ENCODE assay signal across 10 cellular contexts in genomic region chr5:151107738-151108520, GRCh38. TPM values are rescaled to one million over a fixed set of nuclear protein-coding genes. Genes with fewer than 3 reads are reported as not detected.
DNase-seq lines count a peak whose midpoint lies in the region; ATAC-seq and TF ChIP-seq lines count a peak whose summit lies in the region.
"Had no signal": no experiment of that assay in that cellular context is flagged by ENCODE, and none has a peak within 500 bp of the region (broad histone marks: within the 10 kb centered on the region; RNA-seq: fewer than 3 reads in every experiment).

No MANE protein-coding gene starts in this region.

- TF ChIP-seq EP300 in stomach (IDR thresholded peaks at IDR 0.05): peak; percentile 6

- DNase-seq in GM23338 (ENCODE audit: low spot score): no peak
- DNase-seq in cardiac fibroblast (ENCODE audit: low read depth in 2 of 2): peak; percentile 39 to 75
- peak; percentile 45 for DNase-seq in kidney tubule cell (ENCODE audit: low spot score)
- peak; percentile 83 for DNase-seq in stomach
- DNase-seq in GM13977 (ENCODE audit: low spot score): no peak
- DNase-seq in RKO (ENCODE audit: low spot score): no peak
- no peak for DNase-seq in NCI-H524 treated with DMSO at 0.1 percent for 48 hours (lab: John Stamatoyannopoulos, UW)
- DNase-seq in inferior parietal cortex (ENCODE audit: extremely low spot score): no peak
- DNase-seq: activated CD4-positive, alpha-beta T cell treated with anti-CD3 and anti-CD28 coated beads for 4 hours had no signal

- H3K9me3 Mint-ChIP-seq in GM23338: no peaks in the 10 kb centered on the region

- H3K9me3 ChIP-seq in stomach: no peaks in the 10 kb centered on the region

- no peaks in the 10 kb centered on the region for H3K4me1 Mint-ChIP-seq in GM23338

- H3K4me3 Mint-ChIP-seq in GM23338: no peak overlapping the region

- 51 to 62% (median 54%) methylated on average over 11 of the region's 11 CpGs for WGBS in stomach, 5 donors

- no peaks in the 10 kb centered on the region for H3K79me2 ChIP-seq in GM23338 (replicated peaks; ENCODE audit: insufficient read depth)

- no peak for TF ChIP-seq POLR2A in stomach (IDR thresholded peaks at IDR 0.05)

- H3K9me2 ChIP-seq in GM23338 (ENCODE audit: insufficient read depth): no peaks in the 10 kb centered on the region

- peaks cover 11% of the 10 kb centered on the region for H3K36me3 Mint-ChIP-seq in GM23338 (ENCODE audit: low read depth)

- H3K36me3 ChIP-seq in GM23338 (ENCODE audit: insufficient read depth): no peaks in the 10 kb centered on the region
- H3K36me3 ChIP-seq in stomach: peaks cover 24 to 95% (median 89%) of the 10 kb centered on the region in 4 donors

- TF ChIP-seq CTCF in GM23338 (conservative IDR thresholded peaks at IDR 0.05; ENCODE audit: low read depth in 2 of 2) (no peak), cardiac fibroblast (IDR thresholded peaks at IDR 0.05; ENCODE audit: low read depth, low read length) (no peak), stomach (IDR thresholded peaks at IDR 0.05) (peak in 2 of 7 experiments; percentile 17 to 28), GM13977 (IDR thresholded peaks at IDR 0.05; ENCODE audit: extremely low read depth, insufficient read depth, missing control alignments) (no peak)

- no peak for ATAC-seq in GM23338

- peaks cover 5% of the 10 kb centered on the region for H3K27me3 Mint-ChIP-seq in GM23338 (ENCODE audit: insufficient read depth, low read depth, poor library complexity)

- H4K20me1 ChIP-seq in GM23338 (replicated peaks; ENCODE audit: insufficient read depth): no peaks in the 10 kb centered on the region

- H3K4me3 ChIP-seq in GM23338 (no peak overlapping the region), cardiac fibroblast (replicated peaks in 1 of 2; ENCODE audit: low read depth in 2 of 2, low read length in 2 of 2) (no peak overlapping the region), stomach (no peak overlapping the region)

- in situ Hi-C loops in GM13977 (cut with MboI; ENCODE audit: low pct_unique_long_range_greater_than_20kb, low sequenced_read_pairs, unreplicated experiment): no loop called here

- no peak overlapping the region for H3K4me2 ChIP-seq in GM23338

- H2AFZ ChIP-seq in GM23338: no peak overlapping the region

- H3K27ac Mint-ChIP-seq in GM23338: no peak overlapping the region

- H3K27me3 ChIP-seq in GM23338 (ENCODE audit: insufficient read depth): no peaks in the 10 kb centered on the region
- H3K27me3 ChIP-seq in stomach: no peaks in the 10 kb centered on the region

- H3K4me1 ChIP-seq in GM23338 (ENCODE audit: insufficient read depth) (no peaks in the 10 kb centered on the region), stomach (peaks cover 23 to 55% (median 39%) of the 10 kb centered on the region in 4 donors)

- 0 out of 2 replicates have a peak overlapping the region, but pooled peaks have one; percentile 19 for H3K27ac ChIP-seq in GM23338 (ENCODE audit: low read depth)
- peak overlapping the region in 4 of 5 donors; percentile 68 to 86 (median 76) for H3K27ac ChIP-seq in stomach
- H3K27ac ChIP-seq: RWPE1 had no signal

- intact Hi-C loops in stomach (cut with DNase I; ENCODE audit: low total_unique reads): no loop called here

- no peaks in the 10 kb centered on the region for H3F3A ChIP-seq in GM23338 (replicated peaks; ENCODE audit: low read depth)

TF ChIP-seq in GM23338, 12 proteins besides CTCF, POLR2A, EP300 and RAD21 (continues in another document):
- no peak for TF ChIP-seq POLR2AphosphoS5 (IDR thresholded peaks at IDR 0.05; ENCODE audit: low read depth)
- TF ChIP-seq JUNB (IDR thresholded peaks at IDR 0.05; ENCODE audit: unreplicated experiment): no peak
- no peak for TF ChIP-seq NANOG (IDR thresholded peaks at IDR 0.05; ENCODE audit: borderline replicate concordance)
- TF ChIP-seq STAT1 (IDR thresholded peaks at IDR 0.05; ENCODE audit: unreplicated experiment): no peak
- TF ChIP-seq CREB1 (CRISPR knock-in tag; IDR thresholded peaks at IDR 0.05; ENCODE audit: low read depth): no peak
- no peak for TF ChIP-seq ZNF462 (CRISPR knock-in tag; IDR thresholded peaks at IDR 0.05)
- TF ChIP-seq EZH2phosphoT487 (IDR thresholded peaks at IDR 0.05; ENCODE audit: unreplicated experiment): no peak
- TF ChIP-seq ZNF331 (CRISPR knock-in tag; IDR thresholded peaks at IDR 0.05; ENCODE audit: low read depth): no peak

RNA-seq across cellular contexts. Expression of gene TNIP1, which starts 27.1 kb away (rescaled TPM):
- 29.6 and 35.8 TPM in 2 replicates for total RNA-seq in GM23338 (2014; rRNA removed; shearing (Covaris generic))
- polyA plus RNA-seq in GM23338 (2016; fragmentation: Nextera tagmentation; extraction: Ambion mirVana) (10.3 and 12.2 TPM in 2 replicates), stomach (100 to 1,000 TPM in 1 of 3 donors, 10 to 100 TPM in 2; 45.1 to 122 (median 90.8) TPM)
- total RNA-seq in stomach: 100 to 1,000 TPM in 3 of 5 donors, 10 to 100 TPM in 2; 67.4 to 136 (median 118) TPM

RNA-seq across cellular contexts. Expression of gene ANXA6, which starts 49.6 kb away (rescaled TPM):
- 87.4 and 110 TPM in 2 replicates for total RNA-seq in GM23338 (2014; rRNA removed; shearing (Covaris generic))
- polyA plus RNA-seq in GM23338 (2016; fragmentation: Nextera tagmentation; extraction: Ambion mirVana) (26.5 and 30.2 TPM in 2 replicates), stomach (100 to 1,000 TPM in 1 of 3 donors, 10 to 100 TPM in 2; 66.0 to 103 (median 73.6) TPM)
- 100 to 1,000 TPM in 3 of 5 donors, 10 to 100 TPM in 2; 28.4 to 240 (median 133) TPM for total RNA-seq in stomach

Comparison
In these comparisons a context has a peak if more than half of its experiments do, and no peak if none do; other contexts are left out.
1. DNase-seq: peak in cardiac fibroblast (2 of 2), kidney tubule cell (single experiment) and stomach (single experiment); none in GM23338 (single experiment), GM13977 (single experiment), RKO (single experiment), NCI-H524 treated with DMSO at 0.1 percent for 48 hours (single experiment) and inferior parietal cortex (single experiment).